ENCODE assay signal across 6 cellular contexts in genomic region chr1:983736-984475, GRCh38. TPM values are rescaled to one million over a fixed set of nuclear protein-coding genes. Genes with fewer than 3 reads are reported as not detected.
DNase-seq lines count a peak whose midpoint lies in the region; ATAC-seq and TF ChIP-seq lines count a peak whose summit lies in the region.

No MANE protein-coding gene starts in this region.

- ATAC-seq in Right ventricle myocardium superior (ENCODE audit: poor library complexity) (no peak), HG02763 (IDR thresholded peaks at IDR 0.05; ENCODE audit: unreplicated experiment) (no peak)
- ATAC-seq in stimulated activated effector memory CD8-positive, alpha-beta T cell treated with anti-CD3 and anti-CD28 coated beads, Interleukin-12 subunit alpha, Interleukin-12 subunit beta, amount 100 ng/mL, for 72 hours = peak; percentile 64

- intact Hi-C loops in Right ventricle myocardium superior (cut with DNase I) = loop anchor here (2.0 kb wide), 1 partner anchor 79 kb away; no protein-coding TSS in a partner anchor

- DNase-seq in HFF-Myc (ENCODE audit: extremely low read depth, low read depth) = no peak
- DNase-seq in activated CD4-positive, alpha-beta T cell treated with anti-CD3 and anti-CD28 coated beads, Interleukin-2, amount 50 U/mL, for 4 hours = peak; percentile 49 to 61
- DNase-seq in Right ventricle myocardium superior = peak; percentile 65
- peak; percentile 64 to 83 for DNase-seq in stimulated activated effector memory CD8-positive, alpha-beta T cell treated with anti-CD3 and anti-CD28 coated beads, Interleukin-12 subunit alpha, Interleukin-12 subunit beta, amount 100 ng/mL, for 72 hours (ENCODE audit: low spot score in 2 of 2)
- DNase-seq in amniotic stem cell (lab: John Stamatoyannopoulos, UW) = no peak

- peaks cover 6% of the 10 kb centered on the region for H3K4me1 Mint-ChIP-seq in stimulated activated effector memory CD8-positive, alpha-beta T cell treated with anti-CD3 and anti-CD28 coated beads, Interleukin-12 subunit alpha, Interleukin-12 subunit beta, amount 100 ng/mL, for 72 hours

- no peak overlapping the region for H3K4me3 ChIP-seq in HFF-Myc (replicated peaks; ENCODE audit: low read depth, low read length)

- peaks cover 2% of the 10 kb centered on the region for H3K36me3 Mint-ChIP-seq in stimulated activated effector memory CD8-positive, alpha-beta T cell treated with anti-CD3 and anti-CD28 coated beads, Interleukin-12 subunit alpha, Interleukin-12 subunit beta, amount 100 ng/mL, for 72 hours

- H3K4me3 Mint-ChIP-seq in stimulated activated effector memory CD8-positive, alpha-beta T cell treated with anti-CD3 and anti-CD28 coated beads, Interleukin-12 subunit alpha, Interleukin-12 subunit beta, amount 100 ng/mL, for 72 hours = no peak overlapping the region

- H3K27ac Mint-ChIP-seq in stimulated activated effector memory CD8-positive, alpha-beta T cell treated with anti-CD3 and anti-CD28 coated beads, Interleukin-12 subunit alpha, Interleukin-12 subunit beta, amount 100 ng/mL, for 72 hours = no peak overlapping the region

- H3K9me3 Mint-ChIP-seq in stimulated activated effector memory CD8-positive, alpha-beta T cell treated with anti-CD3 and anti-CD28 coated beads, Interleukin-12 subunit alpha, Interleukin-12 subunit beta, amount 100 ng/mL, for 72 hours = no peaks in the 10 kb centered on the region

- TF ChIP-seq CTCF in HFF-Myc (IDR thresholded peaks at IDR 0.05; ENCODE audit: low read depth, low read length, missing control alignments) = peak; percentile 64

RNA-seq across cellular contexts. Expression of gene PERM1, which starts 2.0 kb away (rescaled TPM):
- total RNA-seq in Right ventricle myocardium superior = 170 TPM

RNA-seq across cellular contexts. Expression of gene HES4, which starts 16.0 kb away (rescaled TPM):
- 27.4 TPM for total RNA-seq in Right ventricle myocardium superior

RNA-seq across cellular contexts. Expression of gene PLEKHN1, which starts 17.6 kb away (rescaled TPM):
- not detected for total RNA-seq in Right ventricle myocardium superior

RNA-seq across cellular contexts. Expression of gene KLHL17, which starts 23.5 kb away (rescaled TPM):
- total RNA-seq in Right ventricle myocardium superior = 5.6 TPM

RNA-seq across cellular contexts. Expression of gene NOC2L, which starts 24.9 kb away (rescaled TPM):
- 42.8 TPM for total RNA-seq in Right ventricle myocardium superior

Comparison
In these comparisons a context has a peak if more than half of its experiments do, and no peak if none do; other contexts are left out.
1. DNase-seq: peak in activated CD4-positive, alpha-beta T cell treated with anti-CD3 and anti-CD28 coated beads, Interleukin-2, amount 50 U/mL, for 4 hours (2 of 2), Right ventricle myocardium superior (single experiment) and stimulated activated effector memory CD8-positive, alpha-beta T cell treated with anti-CD3 and anti-CD28 coated beads, Interleukin-12 subunit alpha, Interleukin-12 subunit beta, amount 100 ng/mL, for 72 hours (2 of 2); none in HFF-Myc (single experiment) and amniotic stem cell (single experiment).